8 cellular contexts compared by ENCODE assay signal in the genomic region with DNA sequence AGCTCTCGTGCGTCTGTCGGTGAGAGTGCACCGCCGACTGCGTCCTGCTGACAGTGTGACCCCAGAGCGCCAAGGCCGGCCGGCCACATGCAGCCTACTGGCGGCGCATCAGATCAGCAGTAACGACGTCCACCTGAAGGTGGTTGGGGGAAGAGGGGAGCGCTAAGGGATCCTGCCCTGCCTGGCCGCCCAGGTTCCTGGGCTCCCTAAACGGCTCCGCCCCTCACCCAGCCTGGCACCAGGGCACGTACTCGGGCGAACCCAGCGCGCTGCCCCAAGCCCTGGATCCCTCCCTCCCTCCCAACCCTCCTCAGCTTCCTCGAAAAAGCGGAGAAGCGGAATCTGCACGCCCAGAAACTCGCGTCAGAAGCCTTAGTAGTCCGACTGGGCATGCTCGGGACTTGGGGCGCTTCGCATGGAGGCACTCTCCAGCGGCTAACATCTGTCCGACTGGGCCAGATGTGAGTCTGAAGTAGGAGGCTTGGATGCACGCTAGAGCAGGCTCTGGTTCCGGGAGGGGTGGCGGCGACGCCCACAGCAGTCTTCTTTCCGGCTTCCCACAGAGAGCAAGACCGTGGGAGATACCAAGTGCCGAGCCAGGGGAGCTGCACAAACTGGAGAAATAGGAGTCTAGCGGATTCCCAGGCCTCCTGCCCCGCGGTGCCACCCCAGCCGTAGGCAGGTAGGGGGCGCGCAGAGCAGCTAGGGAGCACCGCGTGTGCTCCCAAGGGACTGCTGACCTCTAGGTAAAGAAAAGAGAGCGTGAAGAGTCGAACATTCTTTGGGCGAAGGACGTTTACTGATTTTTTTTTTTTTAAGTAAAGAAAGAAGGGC.
DNase-seq lines count a peak whose midpoint lies in the region; ATAC-seq and TF ChIP-seq lines count a peak whose summit lies in the region.

No MANE protein-coding gene starts in this region.

- intact Hi-C loops in dorsolateral prefrontal cortex (cut with DNase I): no loop called here
- intact Hi-C loops in lower lobe of right lung (cut with DNase I): no loop called here

- peak; percentile 32 for DNase-seq in RPMI7951 (ENCODE audit: low read depth)
- peak in 8 of 10 donors; percentile 26 to 71 (median 56) for DNase-seq in dorsolateral prefrontal cortex
- DNase-seq in lower lobe of right lung: peak; percentile 37
- DNase-seq in stromal cell of bone marrow (ENCODE audit: low read depth): peak; percentile 2
- DNase-seq in NCI-H2107 (lab: John Stamatoyannopoulos, UW): no peak

- H3K27me3 ChIP-seq in dorsolateral prefrontal cortex: peaks cover 0 to 66% (median 18%) of the 10 kb centered on the region in 45 donors
- H3K27me3 ChIP-seq in lower lobe of right lung (ENCODE audit: low read depth): peaks cover 13% of the 10 kb centered on the region

- H3K9me3 ChIP-seq in lower lobe of right lung: no peaks in the 10 kb centered on the region

- no peaks in the 10 kb centered on the region for H3K36me3 ChIP-seq in lower lobe of right lung

- H3K4me1 ChIP-seq in lower lobe of right lung: no peaks in the 10 kb centered on the region

- TF ChIP-seq CTCF in 22Rv1 (IDR thresholded peaks at IDR 0.05) (peak; percentile 54), dorsolateral prefrontal cortex (IDR thresholded peaks at IDR 0.05 in 54 of 56, conservative IDR thresholded peaks at IDR 0.05 in 2 of 56; ENCODE audit: low read depth in 1 of 56, partially characterized antibody in 56 of 56) (peak in 7 of 56 donors; percentile 5 to 18 (median 8)), lower lobe of right lung (IDR thresholded peaks at IDR 0.05) (no peak)

- H3K4me3 ChIP-seq in dorsolateral prefrontal cortex (peak overlapping the region; percentile 22 to 75 (median 53)), lower lobe of right lung (peak overlapping the region; percentile 47)

- ATAC-seq in GM21360 (IDR thresholded peaks at IDR 0.05; ENCODE audit: unreplicated experiment): peak; percentile 52
- peak; percentile 40 to 61 for ATAC-seq in lower lobe of right lung
- no peak for ATAC-seq in GM21526 (IDR thresholded peaks at IDR 0.05; ENCODE audit: low FRiP score, unreplicated experiment)

- H3K27ac ChIP-seq in 22Rv1 (peak overlapping the region; percentile 77), dorsolateral prefrontal cortex (peak overlapping the region in 45 of 59 donors; percentile 10 to 81 (median 51)), lower lobe of right lung (no peak overlapping the region)
